Comparison of ENCODE assay signal across 2 cellular contexts in genomic region chr10:101224910-101225823, GRCh38.
TF ChIP-seq lines count a peak whose summit lies in the region.

No MANE protein-coding gene starts in this region.

TF ChIP-seq in SK-N-SH, 30 proteins besides CTCF, POLR2A, EP300 and RAD21 (continued from another document):
- TF ChIP-seq, protein P1, sequence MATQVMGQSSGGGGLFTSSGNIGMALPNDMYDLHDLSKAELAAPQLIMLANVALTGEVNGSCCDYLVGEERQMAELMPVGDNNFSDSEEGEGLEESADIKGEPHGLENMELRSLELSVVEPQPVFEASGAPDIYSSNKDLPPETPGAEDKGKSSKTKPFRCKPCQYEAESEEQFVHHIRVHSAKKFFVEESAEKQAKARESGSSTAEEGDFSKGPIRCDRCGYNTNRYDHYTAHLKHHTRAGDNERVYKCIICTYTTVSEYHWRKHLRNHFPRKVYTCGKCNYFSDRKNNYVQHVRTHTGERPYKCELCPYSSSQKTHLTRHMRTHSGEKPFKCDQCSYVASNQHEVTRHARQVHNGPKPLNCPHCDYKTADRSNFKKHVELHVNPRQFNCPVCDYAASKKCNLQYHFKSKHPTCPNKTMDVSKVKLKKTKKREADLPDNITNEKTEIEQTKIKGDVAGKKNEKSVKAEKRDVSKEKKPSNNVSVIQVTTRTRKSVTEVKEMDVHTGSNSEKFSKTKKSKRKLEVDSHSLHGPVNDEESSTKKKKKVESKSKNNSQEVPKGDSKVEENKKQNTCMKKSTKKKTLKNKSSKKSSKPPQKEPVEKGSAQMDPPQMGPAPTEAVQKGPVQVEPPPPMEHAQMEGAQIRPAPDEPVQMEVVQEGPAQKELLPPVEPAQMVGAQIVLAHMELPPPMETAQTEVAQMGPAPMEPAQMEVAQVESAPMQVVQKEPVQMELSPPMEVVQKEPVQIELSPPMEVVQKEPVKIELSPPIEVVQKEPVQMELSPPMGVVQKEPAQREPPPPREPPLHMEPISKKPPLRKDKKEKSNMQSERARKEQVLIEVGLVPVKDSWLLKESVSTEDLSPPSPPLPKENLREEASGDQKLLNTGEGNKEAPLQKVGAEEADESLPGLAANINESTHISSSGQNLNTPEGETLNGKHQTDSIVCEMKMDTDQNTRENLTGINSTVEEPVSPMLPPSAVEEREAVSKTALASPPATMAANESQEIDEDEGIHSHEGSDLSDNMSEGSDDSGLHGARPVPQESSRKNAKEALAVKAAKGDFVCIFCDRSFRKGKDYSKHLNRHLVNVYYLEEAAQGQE (IDR thresholded peaks at IDR 0.05; ENCODE audit: low read depth, low read length) = no peak
- TF ChIP-seq, protein P2, sequence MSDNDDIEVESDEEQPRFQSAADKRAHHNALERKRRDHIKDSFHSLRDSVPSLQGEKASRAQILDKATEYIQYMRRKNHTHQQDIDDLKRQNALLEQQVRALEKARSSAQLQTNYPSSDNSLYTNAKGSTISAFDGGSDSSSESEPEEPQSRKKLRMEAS (IDR thresholded peaks at IDR 0.05; ENCODE audit: low read depth) = no peak
- TF ChIP-seq EZH2phosphoT487 (IDR thresholded peaks at IDR 0.05; ENCODE audit: borderline replicate concordance, low read depth) = peak; percentile 98

TF ChIP-seq in SK-N-SH treated with all-trans-retinoic acid at 6 μM for 48 hours, 23 proteins besides CTCF, POLR2A, EP300 and RAD21 (continued from another document):
- no peak for TF ChIP-seq TSHZ2 (CRISPR knock-in tag; IDR thresholded peaks at IDR 0.05)
- TF ChIP-seq ISL1 (CRISPR knock-in tag; IDR thresholded peaks at IDR 0.05) = no peak
